In genomic region chr1:226659641-226660040, GRCh38 we compare ENCODE assay signal across 15 cellular contexts.
DNase-seq lines count a peak whose midpoint lies in the region; ATAC-seq, FAIRE-seq and TF ChIP-seq lines count a peak whose summit lies in the region.
"Had no signal": no experiment of that assay in that cellular context is flagged by ENCODE, and none has a peak within 500 bp of the region (broad histone marks: within the 10 kb centered on the region; RNA-seq: fewer than 3 reads in every experiment).

No MANE protein-coding gene starts in this region.

- H3K36me3 Mint-ChIP-seq in activated T-helper 2 cell treated with anti-CD3 and anti-CD28 coated beads, Interferon-gamma antibody, Interleukin-2, Interleukin-4, amounts not matched to agents 10 μg/mL and 5 μg/mL and 100 μg/mL, durations not matched to agents 14 hours and 24 hours and 36 hours (ENCODE audit: low read depth): peaks cover 33% of the 10 kb centered on the region

- no peak for FAIRE-seq in RCC 7860 (lab: Jason Lieb, UNC)
- FAIRE-seq: K562, keratinocyte, small intestine had no signal

- no peak overlapping the region for H4K5ac ChIP-seq in IMR-90 (ENCODE audit: low read depth, low read length)

- dilution Hi-C loops in IMR-90 (cut with HindIII; ENCODE audit: low sequenced_read_pairs, unreplicated experiment): no loop called here

- H4K20me1 ChIP-seq in IMR-90 (ENCODE audit: insufficient read depth, low read length): peaks cover 5% of the 10 kb centered on the region

- POLR2A ChIA-PET in IMR-90 (lab: Charles Lee; ENCODE audit: unreplicated experiment): no interaction called here

- no peak for TF ChIP-seq CTCF in IMR-90 (conservative IDR thresholded peaks at IDR 0.05; ENCODE audit: low read depth, low read length)
- TF ChIP-seq CTCF in neutrophil (IDR thresholded peaks at IDR 0.05): no peak

- no peaks in the 10 kb centered on the region for H3K27me3 Mint-ChIP-seq in activated T-helper 2 cell treated with anti-CD3 and anti-CD28 coated beads, Interferon-gamma antibody, Interleukin-2, Interleukin-4, amounts not matched to agents 10 μg/mL and 5 μg/mL and 100 μg/mL, durations not matched to agents 14 hours and 24 hours and 36 hours (ENCODE audit: low read depth)

- H2AK5ac ChIP-seq in IMR-90 (ENCODE audit: low read depth, low read length): peak overlapping the region; percentile 48; the same call in 1 of the 2 replicates

- H3K9me1 ChIP-seq in IMR-90 (ENCODE audit: insufficient read depth, low read length): peaks cover 31% of the 10 kb centered on the region

- H2BK15ac ChIP-seq in IMR-90 (ENCODE audit: low read depth, low read length): no peak overlapping the region

- no peak for TF ChIP-seq POLR2A in IMR-90 (IDR thresholded peaks at IDR 0.05; ENCODE audit: low read depth, low read length)

- in situ Hi-C loops in IMR-90 (cut with MboI; ENCODE audit: low sequenced_read_pairs): no loop called here

- no peak overlapping the region for H3K4me3 Mint-ChIP-seq in activated T-helper 2 cell treated with anti-CD3 and anti-CD28 coated beads, Interferon-gamma antibody, Interleukin-2, Interleukin-4, amounts not matched to agents 10 μg/mL and 5 μg/mL and 100 μg/mL, durations not matched to agents 14 hours and 24 hours and 36 hours (ENCODE audit: low read depth)

- no peaks in the 10 kb centered on the region for H3K27me3 ChIP-seq in IMR-90 (ENCODE audit: control insufficient read depth, insufficient read depth, low read length)
- no peaks in the 10 kb centered on the region for H3K27me3 ChIP-seq in duodenal mucosa (ENCODE audit: control insufficient read depth in 1 of 2, insufficient read depth in 2 of 2, low read length in 2 of 2)
- H3K27me3 ChIP-seq in neutrophil: no peaks in the 10 kb centered on the region
- H3K27me3 ChIP-seq: testis had no signal

- H3K4me1 Mint-ChIP-seq in activated T-helper 2 cell treated with anti-CD3 and anti-CD28 coated beads, Interferon-gamma antibody, Interleukin-2, Interleukin-4, amounts not matched to agents 10 μg/mL and 5 μg/mL and 100 μg/mL, durations not matched to agents 14 hours and 24 hours and 36 hours (ENCODE audit: low read depth): peaks cover 83% of the 10 kb centered on the region

- no peak overlapping the region for H2AK9ac ChIP-seq in IMR-90 (replicated peaks; ENCODE audit: low read depth, low read length, poor library complexity)

- no peak overlapping the region for H4K8ac ChIP-seq in IMR-90 (ENCODE audit: low read depth in 2 of 2, low read length in 2 of 2)

- intact Hi-C loops in IMR-90 (cut with micrococcal nuclease): loop anchor here (5.0 kb wide), 1 partner anchor 78 kb away; the partner anchor contains the start of gene ITPKB
- intact Hi-C loops in activated T-helper 2 cell treated with anti-CD3 and anti-CD28 coated beads, Interferon-gamma antibody, Interleukin-2, Interleukin-4, amounts not matched to agents 10 μg/mL and 5 μg/mL and 100 μg/mL, durations not matched to agents 14 hours and 24 hours and 36 hours (cut with micrococcal nuclease): no loop called here

- H3K9ac ChIP-seq in IMR-90 (ENCODE audit: low read depth, low read length) (no peak overlapping the region), duodenal mucosa (ENCODE audit: low read depth in 1 of 2, low read length in 2 of 2) (no peak overlapping the region)

- DNase-seq in DMS153 (lab: John Stamatoyannopoulos, UW) (peak; percentile 40), DMS153 treated with DMSO at 0.1 percent for 48 hours (lab: John Stamatoyannopoulos, UW; ENCODE audit: unreplicated experiment) (no peak), IMR-90 (no peak), AG08395 (ENCODE audit: low spot score) (no peak), RCC 7860 (ENCODE audit: low spot score) (no peak)
- no peak for DNase-seq in activated T-helper 2 cell treated with anti-CD3 and anti-CD28 coated beads, Interferon-gamma antibody, Interleukin-2, Interleukin-4, amounts not matched to agents 10 μg/mL and 5 μg/mL and 100 μg/mL, durations not matched to agents 14 hours and 24 hours and 36 hours (ENCODE audit: low spot score)
- DNase-seq: NCI-H526 treated with DMSO at 0.1 percent for 48 hours, small intestine had no signal

- peak overlapping the region; percentile 5; the same call in 1 of the 2 replicates for H4K91ac ChIP-seq in IMR-90 (ENCODE audit: insufficient read depth, low read depth, low read length)

- CTCF ChIA-PET in IMR-90 (lab: Yijun Ruan, JAX): no interaction called here

- H2BK5ac ChIP-seq in IMR-90 (ENCODE audit: low read depth, low read length, poor library complexity, severe bottlenecking): no peak overlapping the region

- H2BK120ac ChIP-seq in IMR-90 (ENCODE audit: low read depth, low read length): no peak overlapping the region

- H3K79me1 ChIP-seq in IMR-90 (ENCODE audit: low read depth in 1 of 2, low read length in 2 of 2): peaks cover 0 to 8% of the 10 kb centered on the region in 2 experiments; a peak in 2 of 4 replicates

- TF ChIP-seq RAD21 in IMR-90 (IDR thresholded peaks at IDR 0.05; ENCODE audit: low read length): no peak

- H2BK20ac ChIP-seq in IMR-90 (ENCODE audit: low read depth, low read length): no peak overlapping the region

- H2AFZ ChIP-seq in IMR-90 (replicated peaks; ENCODE audit: low read length, poor library complexity): no peak overlapping the region

- WGBS in IMR-90 (ENCODE audit: extremely low coverage in 2 of 2, insufficient read length in 1 of 2), 2 experiments: no CpG with 5 or more reads among the region's 5 CpGs

- H3K4me2 ChIP-seq in IMR-90 (ENCODE audit: low read depth, low read length): no peak overlapping the region

- no peaks in the 10 kb centered on the region for H3K9me3 Mint-ChIP-seq in activated T-helper 2 cell treated with anti-CD3 and anti-CD28 coated beads, Interferon-gamma antibody, Interleukin-2, Interleukin-4, amounts not matched to agents 10 μg/mL and 5 μg/mL and 100 μg/mL, durations not matched to agents 14 hours and 24 hours and 36 hours
- H3K9me3 Mint-ChIP-seq: nephron had no signal

- ATAC-seq in IMR-90 (ENCODE audit: low read depth): no peak
- ATAC-seq: K562 had no signal

- H3K56ac ChIP-seq in IMR-90 (ENCODE audit: extremely low read depth, insufficient read depth, low read length): no peak overlapping the region

- H3K27ac ChIP-seq in IMR-90 (ENCODE audit: insufficient read depth, low read length): no peak overlapping the region
- peak overlapping the region; percentile 18 for H3K27ac ChIP-seq in duodenal mucosa (ENCODE audit: low read depth, low read length)
- H3K27ac ChIP-seq in neutrophil: peak overlapping the region; percentile 73
- H3K27ac ChIP-seq: 22Rv1 had no signal

- H3K9me3 ChIP-seq in IMR-90 (ENCODE audit: control insufficient read depth, insufficient read depth, low read length): no peaks in the 10 kb centered on the region
- H3K9me3 ChIP-seq in duodenal mucosa (ENCODE audit: control insufficient read depth in 1 of 2, low read length in 2 of 2): no peaks in the 10 kb centered on the region
- no peaks in the 10 kb centered on the region for H3K9me3 ChIP-seq in neutrophil
- H3K9me3 ChIP-seq: testis had no signal

- H3K36me3 ChIP-seq in IMR-90 (ENCODE audit: control insufficient read depth, insufficient read depth, low read length): no peaks in the 10 kb centered on the region
- no peaks in the 10 kb centered on the region for H3K36me3 ChIP-seq in duodenal mucosa (ENCODE audit: control insufficient read depth in 1 of 2, insufficient read depth in 2 of 2, low read length in 2 of 2)
- H3K36me3 ChIP-seq in neutrophil: peaks cover 41% of the 10 kb centered on the region

- H3K14ac ChIP-seq in IMR-90 (replicated peaks; ENCODE audit: low read depth, low read length): no peak overlapping the region

- H3K4me1 ChIP-seq in IMR-90 (ENCODE audit: control insufficient read depth, insufficient read depth, low read length) (peaks cover 31% of the 10 kb centered on the region), duodenal mucosa (ENCODE audit: control insufficient read depth in 1 of 2, insufficient read depth in 2 of 2, low read length in 2 of 2) (peaks cover 69 to 84% of the 10 kb centered on the region in 2 donors), neutrophil (ENCODE audit: control insufficient read depth in 1 of 2, insufficient read depth in 1 of 2, low read depth in 1 of 2, low read length in 1 of 2) (peaks cover 67 to 73% of the 10 kb centered on the region in 2 experiments)

- H3K4me3 ChIP-seq in IMR-90 (ENCODE audit: insufficient read depth, low read depth, low read length) (no peak overlapping the region), duodenal mucosa (ENCODE audit: low read depth in 1 of 2, low read length in 2 of 2) (no peak overlapping the region), neutrophil (ENCODE audit: low read depth in 1 of 2, low read length in 1 of 2) (no peak overlapping the region)
- H3K4me3 ChIP-seq: K562, testis had no signal

- no peak overlapping the region for H3K27ac Mint-ChIP-seq in activated T-helper 2 cell treated with anti-CD3 and anti-CD28 coated beads, Interferon-gamma antibody, Interleukin-2, Interleukin-4, amounts not matched to agents 10 μg/mL and 5 μg/mL and 100 μg/mL, durations not matched to agents 14 hours and 24 hours and 36 hours

- no peak overlapping the region for H3K23ac ChIP-seq in IMR-90 (ENCODE audit: low read depth, low read length)

- no peak overlapping the region for H3K4ac ChIP-seq in IMR-90 (ENCODE audit: low read depth, low read length)

- no TSS peak for BruUV-seq in IMR-90 (replicated peaks; lab: Mats Ljungman, UMichigan)

- no peak overlapping the region for H3K18ac ChIP-seq in IMR-90 (ENCODE audit: low read depth, low read length)

TF ChIP-seq in IMR-90, 13 proteins besides CTCF, POLR2A, EP300 and RAD21 (continues in another document):
- TF ChIP-seq MXI1 (IDR thresholded peaks at IDR 0.05; ENCODE audit: borderline replicate concordance, low read depth, low read length) (no peak), FOS (IDR thresholded peaks at IDR 0.05; ENCODE audit: low read depth, low read length) (no peak), CHD1 (IDR thresholded peaks at IDR 0.05; ENCODE audit: low read depth, low read length) (no peak), SMC3 (IDR thresholded peaks at IDR 0.05; ENCODE audit: low read depth, low read length) (no peak), USF2 (IDR thresholded peaks at IDR 0.05; ENCODE audit: low read depth, low read length) (no peak), MAFK (IDR thresholded peaks at IDR 0.05; ENCODE audit: low read depth, low read length) (no peak), RFX5 (IDR thresholded peaks at IDR 0.05; ENCODE audit: low read depth, low read length) (no peak)
